In genomic region chr12:62382526-62382925, GRCh38 we compare ENCODE assay signal across 23 cellular contexts.
"Had no signal": no experiment of that assay in that cellular context is flagged by ENCODE, and none has a peak within 500 bp of the region (broad histone marks: within the 10 kb centered on the region; RNA-seq: fewer than 3 reads in every experiment).

No MANE protein-coding gene starts in this region.

- ATAC-seq: natural killer cell treated with Interleukin-12 subunit alpha and Interleukin-12 subunit beta and Interleukin-15 and Interleukin-18, amount 100 ng/mL, for 72 hours; right lobe of liver; stimulated activated memory B cell treated with anti-CD40 and anti-IgM and Interleukin-4, amounts not matched to agents 10 μg/mL and 1 μg/mL and 100 μg/mL, for 72 hours; stimulated activated naive CD8-positive, alpha-beta T cell treated with anti-CD3 and anti-CD28 coated beads, Interleukin-15, amount 100 ng/mL, for 72 hours had no signal

- H3K4me3 ChIP-seq: left ventricle myocardium inferior, lung, ovary, right atrium auricular region, right lobe of liver, smooth muscle cell, tibial nerve, uterus had no signal

- H3K4me1 ChIP-seq: left ventricle myocardium inferior, right atrium auricular region, right lobe of liver, tibial nerve, uterus had no signal

- DNase-seq: islet precursor cell; left ventricle myocardium inferior; mesendoderm; naive B cell; ovary; right lobe of liver; stimulated activated CD4-positive, alpha-beta T cell treated with anti-CD3 and anti-CD28 coated beads, Interleukin-1b, Interleukin-23, amount 100 ng/mL, for 48 hours; stimulated activated CD4-positive, alpha-beta T cell treated with anti-CD3 and anti-CD28 coated beads, Interleukin-2, amount 100 ng/mL, for 48 hours; stimulated activated CD4-positive, alpha-beta T cell treated with anti-CD3 and anti-CD28 coated beads, Interleukin-4, amount 100 ng/mL, for 4 hours; stimulated activated CD8-positive, alpha-beta memory T cell treated with anti-CD3 and anti-CD28 coated beads, Interleukin-4, amount 100 ng/mL, for 48 hours; stimulated activated naive CD4-positive, alpha-beta T cell treated with Interleukin-2 at 50 U/mL for 16 hours; stimulated activated naive CD8-positive, alpha-beta T cell treated with anti-CD3 and anti-CD28 coated beads, Interleukin-15, amount 100 ng/mL, for 72 hours; substantia nigra; uterus had no signal

- H3K36me3 Mint-ChIP-seq: naive B cell had no signal

- H3K27ac ChIP-seq: left ventricle myocardium inferior, ovary, right atrium auricular region, right lobe of liver, tibial nerve, uterus had no signal

- H3K27ac Mint-ChIP-seq: mesothelial cell of epicardium; natural killer cell treated with Interleukin-12 subunit alpha and Interleukin-12 subunit beta and Interleukin-15 and Interleukin-18, amount 100 ng/mL, for 72 hours; progenitor cell of endocrine pancreas; stimulated activated memory B cell treated with anti-CD40 and anti-IgM and Interleukin-4, amounts not matched to agents 10 μg/mL and 1 μg/mL and 100 μg/mL, for 72 hours; type B pancreatic cell had no signal

- H3K4me3 Mint-ChIP-seq: mesothelial cell of epicardium; naive B cell; natural killer cell treated with Interleukin-12 subunit alpha and Interleukin-12 subunit beta and Interleukin-15 and Interleukin-18, amount 100 ng/mL, for 72 hours; stimulated activated memory B cell treated with anti-CD40 and anti-IgM and Interleukin-4, amounts not matched to agents 10 μg/mL and 1 μg/mL and 100 μg/mL, for 72 hours; stimulated activated naive CD8-positive, alpha-beta T cell treated with anti-CD3 and anti-CD28 coated beads, Interleukin-15, amount 100 ng/mL, for 72 hours; type B pancreatic cell had no signal

- H3K4me2 ChIP-seq: smooth muscle cell had no signal

- H3K36me3 ChIP-seq: ovary, uterus had no signal

- H3K27me3 Mint-ChIP-seq: naive B cell; natural killer cell treated with Interleukin-12 subunit alpha and Interleukin-12 subunit beta and Interleukin-15 and Interleukin-18, amount 100 ng/mL, for 72 hours; progenitor cell of endocrine pancreas; stimulated activated memory B cell treated with anti-CD40 and anti-IgM and Interleukin-4, amounts not matched to agents 10 μg/mL and 1 μg/mL and 100 μg/mL, for 72 hours; stimulated activated naive CD8-positive, alpha-beta T cell treated with anti-CD3 and anti-CD28 coated beads, Interleukin-15, amount 100 ng/mL, for 72 hours; type B pancreatic cell had no signal

- H3K9me3 ChIP-seq: left ventricle myocardium inferior, ovary, right atrium auricular region, right lobe of liver, tibial nerve, uterus had no signal

- H3K27me3 ChIP-seq: ovary, right atrium auricular region, right lobe of liver, tibial nerve, uterus had no signal

- H3K4me1 Mint-ChIP-seq: mesothelial cell of epicardium, naive B cell had no signal

- H3K9me3 Mint-ChIP-seq: mesothelial cell of epicardium; naive B cell; natural killer cell treated with Interleukin-12 subunit alpha and Interleukin-12 subunit beta and Interleukin-15 and Interleukin-18, amount 100 ng/mL, for 72 hours; stimulated activated memory B cell treated with anti-CD40 and anti-IgM and Interleukin-4, amounts not matched to agents 10 μg/mL and 1 μg/mL and 100 μg/mL, for 72 hours; stimulated activated naive CD8-positive, alpha-beta T cell treated with anti-CD3 and anti-CD28 coated beads, Interleukin-15, amount 100 ng/mL, for 72 hours; type B pancreatic cell had no signal
